24 cellular contexts compared by ENCODE assay signal in the genomic region with DNA sequence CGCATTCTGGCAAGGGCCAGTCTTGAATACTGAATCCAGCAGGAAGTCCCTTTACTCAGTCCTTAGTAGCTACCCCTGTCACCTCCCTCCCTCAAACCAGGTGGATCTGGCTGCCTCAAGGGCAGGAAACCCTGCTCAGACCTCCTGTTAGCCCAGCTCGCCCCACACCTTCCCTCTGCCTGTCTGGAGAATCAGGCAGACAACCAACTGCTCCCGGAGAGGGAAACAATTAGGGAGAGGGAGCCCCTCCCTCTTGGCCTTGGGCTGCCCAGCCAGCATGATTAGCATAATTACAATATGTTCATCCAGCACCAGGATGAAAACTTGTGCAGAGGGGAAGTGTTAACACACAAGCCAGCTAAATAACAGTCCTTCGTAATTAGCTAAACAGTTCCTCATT.
DNase-seq lines count a peak whose midpoint lies in the region; ATAC-seq lines count a peak whose summit lies in the region.
"Had no signal": no experiment of that assay in that cellular context is flagged by ENCODE, and none has a peak within 500 bp of the region (broad histone marks: within the 10 kb centered on the region; RNA-seq: fewer than 3 reads in every experiment).

No MANE protein-coding gene starts in this region.

- peak; percentile 17 for DNase-seq in NCI-H2227 (lab: John Stamatoyannopoulos, UW; ENCODE audit: unreplicated experiment)
- no peak for DNase-seq in NCI-H2227 treated with DMSO at 0.1 percent for 48 hours (lab: John Stamatoyannopoulos, UW)
- peak; percentile 20 for DNase-seq in SK-N-DZ (ENCODE audit: low spot score)
- DNase-seq in islet precursor cell, result peak; percentile 80
- peak; percentile 46 for DNase-seq in renal cortical epithelial cell (ENCODE audit: low read depth)
- DNase-seq in stimulated activated naive CD8-positive, alpha-beta T cell treated with anti-CD3 and anti-CD28 coated beads, Interleukin-15, Interleukin-2, amounts not matched to agents 100 U/mL and 50 U/mL, for 24 hours, result no peak
- no peak for DNase-seq in 8988T
- DNase-seq: activated CD4-positive, alpha-beta T cell treated with anti-CD3 and anti-CD28 coated beads, Interleukin-2, amount 50 U/mL, for 4 hours; activated CD4-positive, CD25-positive, alpha-beta regulatory T cell; activated naive CD4-positive, alpha-beta T cell treated with anti-CD3 and anti-CD28 coated beads for 36 hours; CD8-positive, alpha-beta memory T cell; effector memory CD8-positive, alpha-beta T cell; foreskin fibroblast; GDM1; heart right ventricle; left colon; mammary epithelial cell; NCI-H2029; SHP77 treated with DMSO at 0.1 percent for 48 hours; small intestine; stimulated activated CD8-positive, alpha-beta memory T cell treated with anti-CD3 and anti-CD28 coated beads, Interleukin-4, amount 100 ng/mL, for 48 hours; stomach had no signal

- ATAC-seq in stimulated activated naive CD8-positive, alpha-beta T cell treated with anti-CD3 and anti-CD28 coated beads, Interleukin-15, Interleukin-2, amounts not matched to agents 100 U/mL and 50 U/mL, for 24 hours, result no peak
- ATAC-seq in HG03469 (IDR thresholded peaks at IDR 0.05; ENCODE audit: unreplicated experiment), result no peak
- ATAC-seq: effector memory CD8-positive, alpha-beta T cell; heart right ventricle; left colon; Panc1 had no signal

Comparison
In these comparisons a context has a peak if more than half of its experiments do, and no peak if none do; other contexts are left out.
1. DNase-seq: peak in NCI-H2227 (single experiment), SK-N-DZ (single experiment), islet precursor cell (single experiment) and renal cortical epithelial cell (single experiment); none in NCI-H2227 treated with DMSO at 0.1 percent for 48 hours (single experiment), stimulated activated naive CD8-positive, alpha-beta T cell treated with anti-CD3 and anti-CD28 coated beads, Interleukin-15, Interleukin-2, amounts not matched to agents 100 U/mL and 50 U/mL, for 24 hours (single experiment) and 8988T (single experiment).